ENCODE assay signal across 10 cellular contexts in the genomic region with DNA sequence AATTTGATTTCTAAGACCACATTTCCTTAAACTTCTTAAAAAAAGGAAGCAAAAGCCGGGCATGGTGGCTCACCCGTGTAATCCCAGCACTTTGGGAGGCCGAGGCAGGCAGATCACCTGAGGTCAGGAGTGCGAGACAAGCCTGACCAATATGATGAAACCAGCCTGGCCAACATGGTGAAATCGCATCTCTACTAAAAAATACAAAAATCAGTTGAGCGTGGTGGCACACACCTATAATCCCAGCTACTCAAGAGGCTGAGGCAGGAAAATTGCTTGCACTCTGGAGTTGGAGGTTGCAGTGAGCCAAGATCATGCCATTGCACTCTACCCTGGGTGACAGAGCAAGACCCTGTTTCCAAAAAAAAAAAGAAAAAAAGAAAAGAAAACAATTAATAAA. TPM values are rescaled to one million over a fixed set of nuclear protein-coding genes. Genes with fewer than 3 reads are reported as not detected.
"Had no signal": no experiment of that assay in that cellular context is flagged by ENCODE, and none has a peak within 500 bp of the region (broad histone marks: within the 10 kb centered on the region; RNA-seq: fewer than 3 reads in every experiment).

No MANE protein-coding gene starts in this region.

RNA-seq across cellular contexts. Expression of a gene that starts 3.2 kb away (rescaled TPM):
- total RNA-seq: activated naive CD4-positive, alpha-beta T cell treated with anti-CD3 and anti-CD28 coated beads for 36 hours; activated naive CD8-positive, alpha-beta T cell treated with anti-CD3 and anti-CD28 coated beads, Interleukin-2, amount 10 ng/mL, durations not matched to agents 7 days and 5 days; activated T-cell treated with anti-CD3 and anti-CD28 coated beads, Interleukin-2, amount 50 U/mL, for 4 hours; activated T-helper 1 cell treated with anti-CD3 and anti-CD28 coated beads, Interleukin-12 subunit alpha, Interleukin-12 subunit beta, Interleukin-2, Interleukin-4 antibody, amounts not matched to agents 30 ng/mL and 10 ng/mL and 1 ng/mL, durations not matched to agents 14 hours and 24 hours and 36 hours; ascending aorta; astrocyte; body of pancreas; cardiac septum; cerebellum; chondrocyte had no signal
